ENCODE assay signal across 26 cellular contexts in genomic region chr15:57411945-57412768, GRCh38. TPM values are rescaled to one million over a fixed set of nuclear protein-coding genes. Genes with fewer than 3 reads are reported as not detected.
DNase-seq lines count a peak whose midpoint lies in the region; ATAC-seq and TF ChIP-seq lines count a peak whose summit lies in the region.
"Had no signal": no experiment of that assay in that cellular context is flagged by ENCODE, and none has a peak within 500 bp of the region (broad histone marks: within the 10 kb centered on the region; RNA-seq: fewer than 3 reads in every experiment).

No MANE protein-coding gene starts in this region.

- intact Hi-C loops in Caco-2 (cut with micrococcal nuclease; ENCODE audit: unreplicated experiment) (no loop called here), right lobe of liver (cut with DNase I) (no loop called here)

- H3K4me1 Mint-ChIP-seq in Caco-2 (ENCODE audit: low read depth, unreplicated experiment) (peaks cover 33% of the 10 kb centered on the region), endodermal cell (peaks cover 59% of the 10 kb centered on the region)

- TF ChIP-seq POLR2A in right lobe of liver (IDR thresholded peaks at IDR 0.05) (no peak), tibial nerve (IDR thresholded peaks at IDR 0.05) (no peak)

- H3K36me3 Mint-ChIP-seq in Caco-2 (ENCODE audit: insufficient read depth, unreplicated experiment) (peaks cover 6% of the 10 kb centered on the region), endodermal cell (ENCODE audit: low read depth) (peaks cover 30% of the 10 kb centered on the region)

- WGBS in endodermal cell (ENCODE audit: insufficient coverage in 1 of 2, insufficient read length in 1 of 2), 2 experiments: 54 to 65% methylated on average over 7 to 12 of the region's 12 CpGs
- WGBS in right lobe of liver (ENCODE audit: insufficient coverage, low coverage, low lambda C conversion rate, missing lambda C conversion rate): 41% methylated on average over 10 of the region's 12 CpGs
- WGBS in tibial nerve, 2 donors: 73 to 74% methylated on average over 12 of the region's 12 CpGs

- H3K9ac ChIP-seq in HUES48 (ENCODE audit: low read depth, low read length) (no peak overlapping the region), endodermal cell (ENCODE audit: extremely low read depth, low read length, poor library complexity, severe bottlenecking) (no peak overlapping the region)
- H3K9ac ChIP-seq: BLaER1 had no signal

- H3K27me3 ChIP-seq in Caco-2 (replicated peaks; ENCODE audit: control insufficient read depth, insufficient read depth, low read length): no peaks in the 10 kb centered on the region
- no peaks in the 10 kb centered on the region for H3K27me3 ChIP-seq in HUES48 (ENCODE audit: control insufficient read depth, insufficient read depth, low read length)
- H3K27me3 ChIP-seq in endodermal cell (ENCODE audit: control insufficient read depth, insufficient read depth, low read length, poor library complexity, severe bottlenecking): no peaks in the 10 kb centered on the region
- no peaks in the 10 kb centered on the region for H3K27me3 ChIP-seq in right lobe of liver
- H3K27me3 ChIP-seq in tibial nerve: no peaks in the 10 kb centered on the region
- H3K27me3 ChIP-seq: BLaER1, transverse colon had no signal

- H3K9me3 Mint-ChIP-seq in Caco-2 (ENCODE audit: unreplicated experiment) (no peaks in the 10 kb centered on the region), endodermal cell (no peaks in the 10 kb centered on the region)
- H3K9me3 Mint-ChIP-seq: activated T-cell treated with anti-CD3 and anti-CD28 coated beads, Interleukin-2, amount 50 U/mL, for 72 hours; T-helper 1 cell treated with Interleukin-12 subunit alpha and Interleukin-12 subunit beta and Interleukin-4 antibody, amounts not matched to agents 30 μg/mL and 1 μg/mL, for 36 hours had no signal

- peak; percentile 63 to 72 (median 66) for ATAC-seq in right lobe of liver
- no peak for ATAC-seq in HG02759 (IDR thresholded peaks at IDR 0.05; ENCODE audit: unreplicated experiment)
- ATAC-seq: activated T-cell treated with anti-CD3 and anti-CD28 coated beads, Interleukin-2, amount 50 U/mL, for 72 hours; K562; left colon; PC-3; SK-N-SH treated with all-trans-retinoic acid at 6 μM for 48 hours had no signal

- peak overlapping the region; percentile 41 for H3K27ac Mint-ChIP-seq in Caco-2 (ENCODE audit: unreplicated experiment)
- peak overlapping the region; percentile 80 for H3K27ac Mint-ChIP-seq in endodermal cell
- H3K27ac Mint-ChIP-seq: activated T-cell treated with anti-CD3 and anti-CD28 coated beads, Interleukin-2, amount 50 U/mL, for 72 hours; T-helper 1 cell treated with Interleukin-12 subunit alpha and Interleukin-12 subunit beta and Interleukin-4 antibody, amounts not matched to agents 30 μg/mL and 1 μg/mL, for 36 hours had no signal

- TF ChIP-seq CTCF in Caco-2 (IDR thresholded peaks at IDR 0.05; ENCODE audit: insufficient read depth in 1 of 2, low read depth in 1 of 2, low read length in 1 of 2, severe bottlenecking in 1 of 2, unreplicated experiment in 1 of 2) (no peak), endodermal cell (conservative IDR thresholded peaks at IDR 0.05) (no peak), right lobe of liver (IDR thresholded peaks at IDR 0.05) (no peak), tibial nerve (IDR thresholded peaks at IDR 0.05) (no peak)

- no peaks in the 10 kb centered on the region for H3K9me3 ChIP-seq in Caco-2
- H3K9me3 ChIP-seq in HUES48 (ENCODE audit: control insufficient read depth, insufficient read depth, low read length): no peaks in the 10 kb centered on the region
- no peaks in the 10 kb centered on the region for H3K9me3 ChIP-seq in endodermal cell (ENCODE audit: control insufficient read depth, low read length)
- no peaks in the 10 kb centered on the region for H3K9me3 ChIP-seq in right lobe of liver
- H3K9me3 ChIP-seq in tibial nerve: no peaks in the 10 kb centered on the region
- H3K9me3 ChIP-seq: transverse colon had no signal

- TF ChIP-seq EP300 in tibial nerve (IDR thresholded peaks at IDR 0.05): no peak

- H3K4me3 Mint-ChIP-seq in Caco-2 (ENCODE audit: unreplicated experiment) (no peak overlapping the region), endodermal cell (no peak overlapping the region)
- H3K4me3 Mint-ChIP-seq: activated T-cell treated with anti-CD3 and anti-CD28 coated beads, Interleukin-2, amount 50 U/mL, for 72 hours; T-helper 1 cell treated with Interleukin-12 subunit alpha and Interleukin-12 subunit beta and Interleukin-4 antibody, amounts not matched to agents 30 μg/mL and 1 μg/mL, for 36 hours had no signal

- peak overlapping the region; percentile 31 for H3K27ac ChIP-seq in HUES48 (ENCODE audit: low read depth, low read length)
- no peak overlapping the region for H3K27ac ChIP-seq in endodermal cell (ENCODE audit: low read depth, low read length)
- peak overlapping the region; percentile 8 to 51 (median 48) for H3K27ac ChIP-seq in right lobe of liver
- H3K27ac ChIP-seq in tibial nerve: no peak overlapping the region
- H3K27ac ChIP-seq: BLaER1, transverse colon had no signal

- H3K36me3 ChIP-seq in Caco-2 (ENCODE audit: control insufficient read depth, insufficient read depth, low read length) (no peaks in the 10 kb centered on the region), HUES48 (ENCODE audit: control insufficient read depth, insufficient read depth, low read length) (peaks cover 3% of the 10 kb centered on the region; the same call in 1 of the 2 replicates), endodermal cell (ENCODE audit: control insufficient read depth, insufficient read depth, low read length) (peaks cover 30% of the 10 kb centered on the region), right lobe of liver (peaks cover 0 to 4% (median 0%) of the 10 kb centered on the region in 4 donors), tibial nerve (no peaks in the 10 kb centered on the region)
- H3K36me3 ChIP-seq: BLaER1, transverse colon had no signal

- H3K27me3 Mint-ChIP-seq in Caco-2 (ENCODE audit: insufficient read depth, unreplicated experiment) (no peaks in the 10 kb centered on the region), endodermal cell (ENCODE audit: insufficient read depth) (no peaks in the 10 kb centered on the region)

- H3K4me3 ChIP-seq in Caco-2 (ENCODE audit: low read depth, low read length): no peak overlapping the region
- H3K4me3 ChIP-seq in HUES48 (ENCODE audit: low read depth, low read length): no peak overlapping the region
- no peak overlapping the region for H3K4me3 ChIP-seq in endodermal cell (ENCODE audit: low read length)
- H3K4me3 ChIP-seq in right lobe of liver: no peak overlapping the region
- H3K4me3 ChIP-seq in tibial nerve: no peak overlapping the region
- H3K4me3 ChIP-seq: BLaER1, K562, transverse colon had no signal

- H3K4me1 ChIP-seq in Caco-2: peaks cover 36% of the 10 kb centered on the region
- H3K4me1 ChIP-seq in HUES48 (ENCODE audit: control insufficient read depth, insufficient read depth, low read length): peaks cover 8% of the 10 kb centered on the region; the same call in 1 of the 2 replicates
- peaks cover 23% of the 10 kb centered on the region for H3K4me1 ChIP-seq in endodermal cell (ENCODE audit: control insufficient read depth, insufficient read depth, low read length)
- H3K4me1 ChIP-seq in right lobe of liver: peaks cover 0 to 18% (median 6%) of the 10 kb centered on the region in 4 donors
- peaks cover 0 to 4% (median 0%) of the 10 kb centered on the region in 4 donors for H3K4me1 ChIP-seq in tibial nerve
- H3K4me1 ChIP-seq: transverse colon had no signal

- POLR2A ChIA-PET in Caco-2 (lab: Charles Lee): interaction anchor here (0.5 kb wide), 1 partner anchor 69 kb away, joined by 9 read pairs; no protein-coding TSS in a partner anchor

- peak; percentile 36 to 62 for DNase-seq in Caco-2
- peak; percentile 77 for DNase-seq in endodermal cell
- peak in 1 of 3 donors; percentile 58 for DNase-seq in right lobe of liver
- DNase-seq in tibial nerve (ENCODE audit: low spot score in 2 of 2): no peak
- DNase-seq in kidney glomerular epithelial cell (lab: John Stamatoyannopoulos, UW): no peak
- no peak for DNase-seq in iPS-NIHi11 (ENCODE audit: low spot score)
- DNase-seq: activated CD4-positive, alpha-beta T cell treated with anti-CD3 and anti-CD28 coated beads, Interleukin-2, amount 50 U/mL, for 4 hours; activated T-cell treated with anti-CD3 and anti-CD28 coated beads, Interleukin-2, amount 50 U/mL, for 72 hours; dermis blood vessel endothelial cell; foreskin melanocyte; GDM1; H7; left colon; NCI-H1092 treated with DMSO at 0.1 percent for 48 hours; NCI-H1930; NCI-H524; PC-3; posterior cingulate gyrus; stimulated activated CD4-positive, alpha-beta T cell treated with anti-CD3 and anti-CD28 coated beads, Interleukin-4, amount 100 ng/mL, for 4 hours; transverse colon had no signal

- BruUV-seq in Caco-2 (replicated peaks; lab: Mats Ljungman, UMichigan): no TSS peak

- CTCF ChIA-PET in Caco-2 (lab: Charles Lee): interaction anchor here (0.5 to 1.3 kb wide), 3 partner anchors 23 to 72 kb away, joined by 3 read pairs; no protein-coding TSS in a partner anchor

RNA-seq across cellular contexts. Expression of gene CGNL1, which starts 35.9 kb away (rescaled TPM):
- total RNA-seq in Caco-2 (2022) (8.3 and 9.4 TPM in 2 replicates), endodermal cell (10 to 100 TPM; 82.6 to 98.0 TPM), right lobe of liver (10 to 100 TPM; 23.6 to 54.5 (median 42.9) TPM), tibial nerve (10 to 100 TPM; 15.9 to 36.7 (median 29.2) TPM)
- polyA plus RNA-seq in endodermal cell (2013, experiment 1 of 2): 15.1 TPM
- 15.8 TPM for polyA plus RNA-seq in endodermal cell (2013, experiment 2 of 2)
- total RNA-seq: activated T-cell treated with anti-CD3 and anti-CD28 coated beads, Interleukin-2, amount 50 U/mL, for 72 hours had no signal

Comparison
In these comparisons a context has a peak if more than half of its experiments do, and no peak if none do; other contexts are left out.
1. DNase-seq: peak in Caco-2 (2 of 2) and endodermal cell (single experiment); none in tibial nerve (0 of 2), kidney glomerular epithelial cell (single experiment) and iPS-NIHi11 (single experiment).
2. H3K27ac ChIP-seq: peak in HUES48 (single experiment) and right lobe of liver (3 of 3); none in endodermal cell (single experiment) and tibial nerve (0 of 4).